ENCODE assay signal across 9 cellular contexts in the genomic region with DNA sequence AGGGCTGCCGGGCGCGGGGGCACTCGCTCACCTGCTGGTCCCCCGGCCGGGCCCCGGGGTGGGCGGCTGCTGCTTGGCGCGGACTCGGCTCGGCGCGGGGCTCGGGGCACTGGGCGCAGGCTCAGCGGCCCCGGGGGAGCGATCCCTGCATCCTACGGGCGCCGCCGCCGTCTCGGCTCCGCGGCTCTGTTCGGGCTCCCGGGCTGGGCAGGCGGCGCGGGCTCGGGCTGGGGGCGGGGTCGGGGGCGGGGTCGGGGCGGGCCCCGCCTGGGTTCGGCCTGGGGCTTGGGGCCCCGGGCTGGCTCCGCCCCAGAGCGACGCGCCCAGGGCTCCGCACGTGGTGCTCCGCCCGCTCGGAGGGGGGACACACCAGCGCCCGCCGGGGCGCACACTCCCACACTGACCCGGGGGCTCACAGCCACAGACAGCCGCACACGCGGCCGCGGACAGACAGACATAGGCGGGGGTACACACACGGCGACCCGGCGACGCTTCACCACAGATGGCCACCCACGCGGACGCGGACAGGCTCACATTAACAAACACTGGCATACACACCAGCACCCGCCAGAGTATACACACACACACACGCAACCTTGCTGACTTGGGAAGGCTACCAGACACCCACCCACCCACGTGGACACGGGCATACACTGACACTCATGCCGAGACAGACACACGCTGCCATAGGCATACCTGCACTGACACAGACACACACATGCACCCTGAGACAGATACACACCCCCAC. TPM values are rescaled to one million over a fixed set of nuclear protein-coding genes. Genes with fewer than 3 reads are reported as not detected.
DNase-seq lines count a peak whose midpoint lies in the region; ATAC-seq and TF ChIP-seq lines count a peak whose summit lies in the region.
"Had no signal": no experiment of that assay in that cellular context is flagged by ENCODE, and none has a peak within 500 bp of the region (broad histone marks: within the 10 kb centered on the region; RNA-seq: fewer than 3 reads in every experiment).

Gene SCN5A (minus strand): TSS at position 188 of the 748 bp plus-strand sequence. CDS start 16,380 bp downstream, outside the sequence.

- TF ChIP-seq CTCF in mucosa of descending colon (IDR thresholded peaks at IDR 0.05): no peak

- intact Hi-C loops in mucosa of descending colon (cut with DNase I, micrococcal nuclease): loop anchor here (5.0 to 10.0 kb wide), 2 partner anchors 125 to 127 kb away; no protein-coding TSS in a partner anchor

- peaks cover 0 to 5% of the 10 kb centered on the region in 2 donors for H3K4me1 Mint-ChIP-seq in effector memory CD8-positive, alpha-beta T cell (ENCODE audit: low read depth in 2 of 2)

- peak within 1 kb of the TSS in 1 of 2 donors; percentile 66 for H3K4me3 Mint-ChIP-seq in effector memory CD8-positive, alpha-beta T cell

- H3K9me3 Mint-ChIP-seq in effector memory CD8-positive, alpha-beta T cell: no peaks in the 10 kb centered on the region

- ATAC-seq in effector memory CD8-positive, alpha-beta T cell (replicated peaks): peak; percentile 76
- ATAC-seq in mucosa of descending colon (peak; percentile 80), GM21515 (IDR thresholded peaks at IDR 0.05; ENCODE audit: unreplicated experiment) (no peak)

- peak within 1 kb of the TSS; percentile 19 for H3K4me3 ChIP-seq in mucosa of descending colon

- DNase-seq in NCI-H524 (lab: John Stamatoyannopoulos, UW): peak; percentile 32 to 51
- DNase-seq in NCI-H524 treated with DMSO at 0.1 percent for 48 hours (lab: John Stamatoyannopoulos, UW): no peak
- peak; percentile 21 to 29 for DNase-seq in Kasumi-1 (lab: John Stamatoyannopoulos, UW)
- DNase-seq in activated CD4-positive, alpha-beta T cell treated with anti-CD3 and anti-CD28 coated beads, Interleukin-2, amount 50 U/mL, for 1 hour: peak; percentile 41
- DNase-seq in effector memory CD8-positive, alpha-beta T cell: peak in 2 of 3 experiments; percentile 10 to 14
- peak in 2 of 3 donors; percentile 48 to 72 for DNase-seq in mucosa of descending colon
- peak; percentile 56 for DNase-seq in stimulated activated CD8-positive, alpha-beta memory T cell treated with anti-CD3 and anti-CD28 coated beads, Interleukin-7, amount 100 ng/mL, for 4 hours (ENCODE audit: low read depth in 2 of 2)

- H3K36me3 ChIP-seq in mucosa of descending colon (ENCODE audit: low read depth): no peaks in the 10 kb centered on the region

- peaks cover 7% of the 10 kb centered on the region for H3K4me1 ChIP-seq in mucosa of descending colon (ENCODE audit: low read depth)

- H3K9me3 ChIP-seq in mucosa of descending colon: no peaks in the 10 kb centered on the region

- H3K27me3 Mint-ChIP-seq in effector memory CD8-positive, alpha-beta T cell: peaks cover 18 to 23% of the 10 kb centered on the region in 2 donors

- no peak within 1 kb of the TSS for H3K27ac Mint-ChIP-seq in effector memory CD8-positive, alpha-beta T cell

- H3K36me3 Mint-ChIP-seq in effector memory CD8-positive, alpha-beta T cell (ENCODE audit: insufficient read depth): no peaks in the 10 kb centered on the region

RNA-seq across cellular contexts. Expression of gene SCN5A, which starts in this region (rescaled TPM):
- total RNA-seq in mucosa of descending colon: 1 to 10 TPM in 1 of 3 donors, under 1 TPM in 2; 0.31 to 1.3 (median 0.32) TPM
- total RNA-seq: mononuclear cell had no signal
